In genomic region chr12:70962226-70962794, GRCh38 we compare ENCODE assay signal across 14 cellular contexts. TPM values are rescaled to one million over a fixed set of nuclear protein-coding genes. Genes with fewer than 3 reads are reported as not detected.
DNase-seq lines count a peak whose midpoint lies in the region; ATAC-seq and TF ChIP-seq lines count a peak whose summit lies in the region.
"Had no signal": no experiment of that assay in that cellular context is flagged by ENCODE, and none has a peak within 500 bp of the region (broad histone marks: within the 10 kb centered on the region; RNA-seq: fewer than 3 reads in every experiment).

No MANE protein-coding gene starts in this region.

- TF ChIP-seq CTCF in nephron progenitor cell (IDR thresholded peaks at IDR 0.05) = no peak

- DNase-seq in nephron progenitor cell (no peak), T-helper 17 cell (no peak), SKM-1 treated with dmso at 0.1 percent for 144 hours (lab: John Stamatoyannopoulos, UW; ENCODE audit: unreplicated experiment) (no peak), immature natural killer cell (no peak)
- DNase-seq: activated naive CD4-positive, alpha-beta T cell treated with Interleukin-2 at 50 U/mL for 16 hours; CD4-positive, CD25-positive, alpha-beta regulatory T cell; effector memory CD4-positive, alpha-beta T cell; NK-92 treated with Interleukin-12 subunit alpha and Interleukin-12 subunit beta, amount 100 ng/mL, for 24 hours; stimulated activated CD4-positive, alpha-beta T cell treated with anti-CD3 and anti-CD28 coated beads, Interleukin-4, amount 100 ng/mL, for 1 hour had no signal

- H3K4me3 Mint-ChIP-seq in nephron progenitor cell (no peak overlapping the region), T-helper 17 cell (no peak overlapping the region), immature natural killer cell (no peak overlapping the region)
- H3K4me3 Mint-ChIP-seq: CD4-positive, CD25-positive, alpha-beta regulatory T cell had no signal

- H3K36me3 Mint-ChIP-seq in nephron progenitor cell (ENCODE audit: low read depth) (peaks cover 13% of the 10 kb centered on the region), T-helper 17 cell (ENCODE audit: low read depth) (no peaks in the 10 kb centered on the region), immature natural killer cell (no peaks in the 10 kb centered on the region)
- H3K36me3 Mint-ChIP-seq: CD4-positive, CD25-positive, alpha-beta regulatory T cell had no signal

- H3K27ac Mint-ChIP-seq in nephron progenitor cell (peak overlapping the region; percentile 76), T-helper 17 cell (no peak overlapping the region), immature natural killer cell (no peak overlapping the region)
- H3K27ac Mint-ChIP-seq: CD4-positive, CD25-positive, alpha-beta regulatory T cell had no signal

- H3K4me1 Mint-ChIP-seq in nephron progenitor cell (peaks cover 36% of the 10 kb centered on the region), T-helper 17 cell (no peaks in the 10 kb centered on the region), immature natural killer cell (no peaks in the 10 kb centered on the region)
- H3K4me1 Mint-ChIP-seq: CD4-positive, CD25-positive, alpha-beta regulatory T cell had no signal

- ATAC-seq in GM18858 (IDR thresholded peaks at IDR 0.05; ENCODE audit: unreplicated experiment) (peak; percentile 86), HG02610 (IDR thresholded peaks at IDR 0.05; ENCODE audit: unreplicated experiment) (peak; percentile 61), HG03565 (IDR thresholded peaks at IDR 0.05; ENCODE audit: unreplicated experiment) (peak; percentile 76), GM21423 (IDR thresholded peaks at IDR 0.05; ENCODE audit: unreplicated experiment) (no peak), T-helper 17 cell (no peak)
- ATAC-seq: sciatic nerve had no signal

- peaks cover 20% of the 10 kb centered on the region for H3K9me3 Mint-ChIP-seq in nephron progenitor cell
- H3K9me3 Mint-ChIP-seq in immature natural killer cell = peaks cover 0 to 11% (median 4%) of the 10 kb centered on the region in 6 donors

- no peaks in the 10 kb centered on the region for H3K9me3 ChIP-seq in T-helper 17 cell (ENCODE audit: control insufficient read depth, low read length, poor library complexity, severe bottlenecking)

- H3K27me3 Mint-ChIP-seq in nephron progenitor cell (ENCODE audit: low read depth, poor library complexity) (peaks cover 2% of the 10 kb centered on the region), T-helper 17 cell (no peaks in the 10 kb centered on the region), immature natural killer cell (ENCODE audit: low read depth in 3 of 3) (peaks cover 0 to 5% (median 0%) of the 10 kb centered on the region in 3 donors)
- H3K27me3 Mint-ChIP-seq: CD4-positive, CD25-positive, alpha-beta regulatory T cell had no signal

RNA-seq across cellular contexts. Expression of gene PTPRR, which starts 41.8 kb away (rescaled TPM):
- not detected for total RNA-seq in T-helper 17 cell
- polyA plus RNA-seq in immature natural killer cell = 1 to 10 TPM; 2.7 to 7.8 (median 3.0) TPM
- total RNA-seq: CD4-positive, CD25-positive, alpha-beta regulatory T cell had no signal
- polyA plus RNA-seq: CD4-positive, CD25-positive, alpha-beta regulatory T cell had no signal

Comparison
In these comparisons a context has a peak if more than half of its experiments do, and no peak if none do; other contexts are left out.
1. ATAC-seq: peak in GM18858 (single experiment), HG02610 (single experiment) and HG03565 (single experiment); none in GM21423 (single experiment) and T-helper 17 cell (single experiment).